ENCODE assay signal across 8 cellular contexts in genomic region chr17:39636927-39637736, GRCh38. TPM values are rescaled to one million over a fixed set of nuclear protein-coding genes. Genes with fewer than 3 reads are reported as not detected.
DNase-seq lines count a peak whose midpoint lies in the region; ATAC-seq and TF ChIP-seq lines count a peak whose summit lies in the region.

STARD3 (plus strand) TSS chr17:39637144; CDS start chr17:39653532, 16,388 bp downstream.

- WGBS in prostate gland = under 1% methylated on average over 68 of the region's 69 CpGs

- H3K4me3 ChIP-seq in left ventricle myocardium inferior (peak within 1 kb of the TSS; percentile 83), prostate gland (peak within 1 kb of the TSS; percentile 62 to 66), upper lobe of right lung (peak within 1 kb of the TSS; percentile 68)

- H3K4me1 ChIP-seq in left ventricle myocardium inferior (peaks cover 65% of the 10 kb centered on the region), prostate gland (replicated peaks) (peaks cover 26% of the 10 kb centered on the region), upper lobe of right lung (peaks cover 54% of the 10 kb centered on the region)

- peaks cover 35% of the 10 kb centered on the region for H3K4me1 Mint-ChIP-seq in T-helper 17 cell

- ATAC-seq in HG02610 (IDR thresholded peaks at IDR 0.05; ENCODE audit: unreplicated experiment) = peak; percentile 76
- ATAC-seq in T-helper 17 cell = peak; percentile 92
- peak; percentile 92 for ATAC-seq in upper lobe of right lung

- no peaks in the 10 kb centered on the region for H3K27me3 Mint-ChIP-seq in T-helper 17 cell

- intact Hi-C loops in left ventricle myocardium inferior (cut with micrococcal nuclease) (no loop called here), prostate gland (cut with DNase I) (loop anchor here (5.0 kb wide), 1 partner anchor 40 kb away; no protein-coding TSS in a partner anchor), upper lobe of right lung (cut with DNase I) (no loop called here)

- peak within 1 kb of the TSS; percentile 95 for H3K27ac Mint-ChIP-seq in T-helper 17 cell

- H3K36me3 Mint-ChIP-seq in T-helper 17 cell (ENCODE audit: low read depth) = peaks cover 2% of the 10 kb centered on the region

- peak within 1 kb of the TSS; percentile 92 for H3K27ac ChIP-seq in left ventricle myocardium inferior (replicated peaks)
- peak within 1 kb of the TSS; percentile 76 to 87 for H3K27ac ChIP-seq in prostate gland
- H3K27ac ChIP-seq in upper lobe of right lung = peak within 1 kb of the TSS; percentile 83

- DNase-seq in GM10266 (ENCODE audit: extremely low spot score) = peak; percentile 95
- DNase-seq in NCI-H1436 (lab: John Stamatoyannopoulos, UW) = peak; percentile 90
- peak; percentile 79 to 90 (median 84) for DNase-seq in T-helper 17 cell
- peak; percentile 38 for DNase-seq in amniotic stem cell (lab: John Stamatoyannopoulos, UW)
- DNase-seq in left ventricle myocardium inferior = peak; percentile 95
- peak; percentile 91 for DNase-seq in prostate gland (ENCODE audit: low spot score)
- DNase-seq in upper lobe of right lung = peak; percentile 97

- no peaks in the 10 kb centered on the region for H3K9me3 ChIP-seq in T-helper 17 cell (ENCODE audit: control insufficient read depth, low read length, poor library complexity, severe bottlenecking)
- no peaks in the 10 kb centered on the region for H3K9me3 ChIP-seq in left ventricle myocardium inferior (replicated peaks)
- H3K9me3 ChIP-seq in prostate gland = no peaks in the 10 kb centered on the region
- H3K9me3 ChIP-seq in upper lobe of right lung = no peaks in the 10 kb centered on the region

- peak; percentile 64 for TF ChIP-seq POLR2A in prostate gland (IDR thresholded peaks at IDR 0.05)

- H3K4me3 Mint-ChIP-seq in T-helper 17 cell = peak within 1 kb of the TSS; percentile 97

- H3K27me3 ChIP-seq in left ventricle myocardium inferior (ENCODE audit: low read depth) (peaks cover 2% of the 10 kb centered on the region), prostate gland (replicated peaks; ENCODE audit: insufficient read depth) (no peaks in the 10 kb centered on the region), upper lobe of right lung (no peaks in the 10 kb centered on the region)

- H3K36me3 ChIP-seq in left ventricle myocardium inferior (no peaks in the 10 kb centered on the region), prostate gland (no peaks in the 10 kb centered on the region), upper lobe of right lung (no peaks in the 10 kb centered on the region)

- TF ChIP-seq CTCF in GM10266 (IDR thresholded peaks at IDR 0.05; ENCODE audit: control insufficient read depth, insufficient read depth, low read depth, missing control alignments) (peak; percentile 23), left ventricle myocardium inferior (IDR thresholded peaks at IDR 0.05; ENCODE audit: borderline replicate concordance) (peak; percentile 30), prostate gland (IDR thresholded peaks at IDR 0.05) (peak in 3 of 4 experiments; percentile 14 to 44 (median 35)), upper lobe of right lung (IDR thresholded peaks at IDR 0.05) (peak; percentile 12)

RNA-seq across cellular contexts. Expression of gene STARD3, which starts in this region (rescaled TPM):
- total RNA-seq in T-helper 17 cell (10 to 100 TPM; 60.9 to 67.2 TPM), left ventricle myocardium inferior (15.7 TPM), prostate gland (100 to 1,000 TPM in 1 of 2 donors, 10 to 100 TPM in 1; 52.5 to 202 TPM), upper lobe of right lung (78.2 TPM)

Comparison
In these comparisons a context has a peak if more than half of its experiments do, and no peak if none do; other contexts are left out.
1. Peak in every context shown above with its lines: DNase-seq, ATAC-seq, H3K4me3 ChIP-seq and H3K27ac ChIP-seq.
2. DNase-seq: peak in every context shown above with its lines; median percentile 97 in upper lobe of right lung; 95 in GM10266; 95 in left ventricle myocardium inferior; 91 in prostate gland; 90 in NCI-H1436; 84 in T-helper 17 cell; 38 in amniotic stem cell.